Comparison of ENCODE assay signal across 8 cellular contexts in the genomic region with DNA sequence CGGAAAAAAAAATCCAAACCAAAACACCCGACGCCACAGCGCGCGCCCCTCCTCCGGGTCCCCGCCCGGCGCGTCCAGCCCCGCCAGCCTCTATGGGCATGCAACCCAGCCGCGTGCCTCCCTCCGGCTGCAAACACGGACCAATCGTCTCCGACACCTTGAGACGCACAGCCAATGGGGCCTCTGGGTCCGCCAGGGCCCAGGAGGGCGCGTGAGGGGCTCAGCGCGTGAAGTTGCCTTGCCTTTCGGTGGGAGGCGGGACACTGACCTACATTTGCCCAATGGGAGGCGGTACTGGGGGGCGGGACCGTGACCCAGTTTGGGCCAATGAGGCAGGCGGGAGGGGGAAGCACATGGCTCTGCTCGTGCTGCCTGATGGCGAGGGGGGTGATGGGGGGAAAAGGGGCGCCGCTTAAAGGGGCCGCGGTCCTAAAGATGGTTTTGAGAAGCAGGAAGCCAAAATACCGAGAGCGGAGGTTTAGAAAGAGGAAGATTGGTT. TPM values are rescaled to one million over a fixed set of nuclear protein-coding genes. Genes with fewer than 3 reads are reported as not detected.
DNase-seq lines count a peak whose midpoint lies in the region; ATAC-seq and TF ChIP-seq lines count a peak whose summit lies in the region.

No MANE protein-coding gene starts in this region.

- TF ChIP-seq EP300 in Ishikawa (IDR thresholded peaks at IDR 0.05; ENCODE audit: borderline replicate concordance) = no peak

- TF ChIP-seq CTCF in epithelial cell of esophagus (IDR thresholded peaks at IDR 0.05; ENCODE audit: insufficient read depth, low read depth, low read length, missing control alignments) = no peak

- no peak for TF ChIP-seq RAD21 in Ishikawa (IDR thresholded peaks at IDR 0.05; ENCODE audit: low read depth)

- peak; percentile 98 for DNase-seq in DMS 273 treated with DMSO at 0.1 percent for 48 hours (lab: John Stamatoyannopoulos, UW)
- DNase-seq in OCI-M1 (lab: John Stamatoyannopoulos, UW) = peak; percentile 100
- DNase-seq in activated T-cell treated with anti-CD3 and anti-CD28 coated beads for 48 hours (ENCODE audit: low read depth) = peak; percentile 96
- peak; percentile 99 for DNase-seq in epithelial cell of esophagus (ENCODE audit: low read depth)
- peak; percentile 100 for DNase-seq in mucosa of gallbladder (ENCODE audit: low spot score)
- DNase-seq in stimulated activated CD8-positive, alpha-beta memory T cell treated with anti-CD3 and anti-CD28 coated beads, Interleukin-4, amount 100 ng/mL, for 24 hours (ENCODE audit: low read depth) = peak; percentile 99

- peak overlapping the region; percentile 83 for H3K4me3 ChIP-seq in epithelial cell of esophagus (ENCODE audit: low read length)

- peak; percentile 63 for ATAC-seq in GM21619 (IDR thresholded peaks at IDR 0.05; ENCODE audit: unreplicated experiment)

TF ChIP-seq in Ishikawa, 13 proteins besides CTCF, POLR2A, EP300 and RAD21:
- TF ChIP-seq YY1 (IDR thresholded peaks at IDR 0.05; ENCODE audit: low read depth) = no peak
- TF ChIP-seq CEBPB (IDR thresholded peaks at IDR 0.05) = no peak
- TF ChIP-seq, protein P1, sequence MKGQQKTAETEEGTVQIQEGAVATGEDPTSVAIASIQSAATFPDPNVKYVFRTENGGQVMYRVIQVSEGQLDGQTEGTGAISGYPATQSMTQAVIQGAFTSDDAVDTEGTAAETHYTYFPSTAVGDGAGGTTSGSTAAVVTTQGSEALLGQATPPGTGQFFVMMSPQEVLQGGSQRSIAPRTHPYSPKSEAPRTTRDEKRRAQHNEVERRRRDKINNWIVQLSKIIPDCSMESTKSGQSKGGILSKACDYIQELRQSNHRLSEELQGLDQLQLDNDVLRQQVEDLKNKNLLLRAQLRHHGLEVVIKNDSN (IDR thresholded peaks at IDR 0.05) = peak; percentile 84
- TF ChIP-seq, protein P2, sequence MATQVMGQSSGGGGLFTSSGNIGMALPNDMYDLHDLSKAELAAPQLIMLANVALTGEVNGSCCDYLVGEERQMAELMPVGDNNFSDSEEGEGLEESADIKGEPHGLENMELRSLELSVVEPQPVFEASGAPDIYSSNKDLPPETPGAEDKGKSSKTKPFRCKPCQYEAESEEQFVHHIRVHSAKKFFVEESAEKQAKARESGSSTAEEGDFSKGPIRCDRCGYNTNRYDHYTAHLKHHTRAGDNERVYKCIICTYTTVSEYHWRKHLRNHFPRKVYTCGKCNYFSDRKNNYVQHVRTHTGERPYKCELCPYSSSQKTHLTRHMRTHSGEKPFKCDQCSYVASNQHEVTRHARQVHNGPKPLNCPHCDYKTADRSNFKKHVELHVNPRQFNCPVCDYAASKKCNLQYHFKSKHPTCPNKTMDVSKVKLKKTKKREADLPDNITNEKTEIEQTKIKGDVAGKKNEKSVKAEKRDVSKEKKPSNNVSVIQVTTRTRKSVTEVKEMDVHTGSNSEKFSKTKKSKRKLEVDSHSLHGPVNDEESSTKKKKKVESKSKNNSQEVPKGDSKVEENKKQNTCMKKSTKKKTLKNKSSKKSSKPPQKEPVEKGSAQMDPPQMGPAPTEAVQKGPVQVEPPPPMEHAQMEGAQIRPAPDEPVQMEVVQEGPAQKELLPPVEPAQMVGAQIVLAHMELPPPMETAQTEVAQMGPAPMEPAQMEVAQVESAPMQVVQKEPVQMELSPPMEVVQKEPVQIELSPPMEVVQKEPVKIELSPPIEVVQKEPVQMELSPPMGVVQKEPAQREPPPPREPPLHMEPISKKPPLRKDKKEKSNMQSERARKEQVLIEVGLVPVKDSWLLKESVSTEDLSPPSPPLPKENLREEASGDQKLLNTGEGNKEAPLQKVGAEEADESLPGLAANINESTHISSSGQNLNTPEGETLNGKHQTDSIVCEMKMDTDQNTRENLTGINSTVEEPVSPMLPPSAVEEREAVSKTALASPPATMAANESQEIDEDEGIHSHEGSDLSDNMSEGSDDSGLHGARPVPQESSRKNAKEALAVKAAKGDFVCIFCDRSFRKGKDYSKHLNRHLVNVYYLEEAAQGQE (IDR thresholded peaks at IDR 0.05; ENCODE audit: low read depth) = no peak
- TF ChIP-seq, protein P3, sequence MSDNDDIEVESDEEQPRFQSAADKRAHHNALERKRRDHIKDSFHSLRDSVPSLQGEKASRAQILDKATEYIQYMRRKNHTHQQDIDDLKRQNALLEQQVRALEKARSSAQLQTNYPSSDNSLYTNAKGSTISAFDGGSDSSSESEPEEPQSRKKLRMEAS (IDR thresholded peaks at IDR 0.05) = peak; percentile 100
- peak; percentile 53 for TF ChIP-seq TCF12 (IDR thresholded peaks at IDR 0.05; ENCODE audit: low read depth)
- 0 out of 2 replicates have a peak, but pooled peaks have one; percentile 22 for TF ChIP-seq NFIC (IDR thresholded peaks at IDR 0.05)
- peak; percentile 53 for TF ChIP-seq ZBTB7A (IDR thresholded peaks at IDR 0.05; ENCODE audit: low read depth)
- no peak for TF ChIP-seq EGR1 (IDR thresholded peaks at IDR 0.05)
- peak; percentile 83 for TF ChIP-seq FOXM1 (IDR thresholded peaks at IDR 0.05; ENCODE audit: borderline replicate concordance, low read depth)
- no peak for TF ChIP-seq TEAD4 (IDR thresholded peaks at IDR 0.05)
- TF ChIP-seq CREB1 (IDR thresholded peaks at IDR 0.05; ENCODE audit: low read depth) = no peak
- TF ChIP-seq TAF1 (IDR thresholded peaks at IDR 0.05; ENCODE audit: low read depth) = 0 out of 2 replicates have a peak, but pooled peaks have one; percentile 16
TF ChIP-seq in Ishikawa: peak in this region for 7.

RNA-seq across cellular contexts. Expression of a gene that starts 0.3 kb away (rescaled TPM):
- total RNA-seq in mucosa of gallbladder = 39.9 TPM

RNA-seq across cellular contexts. Expression of a gene that starts 8.5 kb away (rescaled TPM):
- 46.2 TPM for total RNA-seq in mucosa of gallbladder

RNA-seq across cellular contexts. Expression of a gene that starts 18.2 kb away (rescaled TPM):
- 51.8 TPM for total RNA-seq in mucosa of gallbladder

RNA-seq across cellular contexts. Expression of a gene that starts 18.5 kb away (rescaled TPM):
- total RNA-seq in mucosa of gallbladder = 1,057 TPM

RNA-seq across cellular contexts. Expression of a gene that starts 22.6 kb away (rescaled TPM):
- 143 TPM for total RNA-seq in mucosa of gallbladder

Comparison
In these comparisons a context has a peak if more than half of its experiments do, and no peak if none do; other contexts are left out.
1. Peak in every context shown above with its lines: DNase-seq, ATAC-seq and H3K4me3 ChIP-seq.